Comparison of ENCODE assay signal across 8 cellular contexts in genomic region chr6:79777713-79778579, GRCh38.
DNase-seq lines count a peak whose midpoint lies in the region; ATAC-seq and TF ChIP-seq lines count a peak whose summit lies in the region.

No MANE protein-coding gene starts in this region.

- H3K79me2 ChIP-seq in Loucy (ENCODE audit: insufficient read depth, low read length): no peaks in the 10 kb centered on the region

- peak; percentile 95 for ATAC-seq in sciatic nerve

- no peaks in the 10 kb centered on the region for H3K36me3 ChIP-seq in Loucy (ENCODE audit: insufficient read depth, low read length)

- H4K20me1 ChIP-seq in Loucy (ENCODE audit: insufficient read depth, low read length, poor library complexity, severe bottlenecking): no peaks in the 10 kb centered on the region

- H3K9me2 ChIP-seq in Loucy (replicated peaks; ENCODE audit: low read depth, low read length): no peaks in the 10 kb centered on the region

- intact Hi-C loops in sciatic nerve (cut with DNase I): no loop called here

- CTCF ChIA-PET in GM10248 (lab: Yijun Ruan, JAX): interaction anchor here (0.6 to 7.1 kb wide), 13 partner anchors 9 to 241 kb away, joined by 3 to 33 read pairs (median 4); no protein-coding TSS in a partner anchor

- POLR2A ChIA-PET in GM10248 (lab: Yijun Ruan, JAX): no interaction called here

- H3K9me3 ChIP-seq in Loucy (ENCODE audit: insufficient read depth, low read depth, low read length): no peaks in the 10 kb centered on the region

- H3K4me1 ChIP-seq in Loucy (ENCODE audit: insufficient read depth, low read length, poor library complexity, severe bottlenecking): no peaks in the 10 kb centered on the region

- H3K4me2 ChIP-seq in Loucy (ENCODE audit: low read depth, low read length, poor library complexity, severe bottlenecking): peak overlapping the region; percentile 56

- no peaks in the 10 kb centered on the region for H3F3A ChIP-seq in Loucy (ENCODE audit: low read depth)

- H3K4me3 ChIP-seq in Loucy (ENCODE audit: low read length, poor library complexity, severe bottlenecking): peak overlapping the region; percentile 63

- peak; percentile 93 for DNase-seq in GM10248 (ENCODE audit: extremely low spot score)
- peak; percentile 39 for DNase-seq in HCEC 1CT
- DNase-seq in T1000 (lab: John Stamatoyannopoulos, UW): peak; percentile 11
- peak; percentile 89 for DNase-seq in astrocyte of the hippocampus (ENCODE audit: low read depth, low spot score)
- peak; percentile 45 for DNase-seq in iPS DF 19.7 (ENCODE audit: low read depth, low spot score)
- peak; percentile 91 for DNase-seq in sciatic nerve (ENCODE audit: low spot score)
- no peak for DNase-seq in NCI-H82 treated with DMSO at 0.1 percent for 48 hours (lab: John Stamatoyannopoulos, UW; ENCODE audit: unreplicated experiment)

- peak; percentile 98 for TF ChIP-seq CTCF in GM10248 (IDR thresholded peaks at IDR 0.05; ENCODE audit: control extremely low read depth, extremely low read depth, low read depth, missing control alignments)
- peak; percentile 86 for TF ChIP-seq CTCF in Loucy (conservative IDR thresholded peaks at IDR 0.05; ENCODE audit: low read length)

- peak overlapping the region; percentile 83 for H2AFZ ChIP-seq in Loucy (ENCODE audit: low read length)

- H3K27me3 ChIP-seq in Loucy (ENCODE audit: insufficient read depth, low read length, poor library complexity, severe bottlenecking): no peaks in the 10 kb centered on the region

- H3K9ac ChIP-seq in Loucy (ENCODE audit: low read depth, low read length, poor library complexity, severe bottlenecking): no peak overlapping the region
